10 cellular contexts compared by ENCODE assay signal in the genomic region with DNA sequence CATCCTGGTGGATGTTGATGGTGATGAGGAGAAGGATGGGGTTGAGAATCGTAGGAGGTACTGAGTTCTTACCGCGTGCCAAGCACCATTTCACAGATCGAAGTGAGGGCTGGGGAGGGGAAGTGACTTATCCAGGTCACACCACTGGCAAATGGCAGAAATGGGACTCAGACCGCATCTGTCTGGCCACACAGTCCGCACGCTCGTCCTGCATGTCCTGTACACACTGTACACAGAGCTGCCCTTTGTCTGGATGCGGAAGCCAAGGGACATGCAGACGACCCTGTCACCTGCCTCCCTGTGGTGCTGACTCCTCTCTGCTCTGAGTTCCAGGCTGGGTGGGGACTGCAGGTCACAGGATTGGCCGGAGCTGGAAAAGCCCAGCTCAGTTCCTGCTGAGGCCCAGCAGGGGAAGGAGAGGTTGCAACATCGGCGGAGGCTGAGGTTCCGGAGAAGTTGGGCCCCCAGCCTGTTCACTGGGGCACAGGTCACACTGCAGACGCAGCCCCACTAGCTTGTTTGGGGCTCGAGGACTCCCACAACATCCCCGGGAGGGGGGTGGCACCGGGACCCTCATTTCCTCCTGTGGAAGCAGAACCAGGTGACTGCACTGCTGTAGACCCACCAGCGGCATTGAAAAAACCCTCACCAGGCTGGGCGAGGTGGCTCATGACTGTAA.
A peak's percentile ranks its signal among the peaks of the same experiment; 100 is the strongest.
DNase-seq lines count a peak whose midpoint lies in the region; ATAC-seq and TF ChIP-seq lines count a peak whose summit lies in the region.
"Had no signal": no experiment of that assay in that cellular context is flagged by ENCODE, and none has a peak within 500 bp of the region (broad histone marks: within the 10 kb centered on the region; RNA-seq: fewer than 3 reads in every experiment).

No MANE protein-coding gene starts in this region.

- no peaks in the 10 kb centered on the region for H3K9me3 Mint-ChIP-seq in activated CD8-positive, alpha-beta memory T cell treated with anti-CD3 and anti-CD28 coated beads, Interleukin-2, amount 10 ng/mL, durations not matched to agents 7 days and 5 days (ENCODE audit: low read depth)

- peak; percentile 87 for ATAC-seq in HCT116
- ATAC-seq in right cardiac atrium, result peak; percentile 64 to 79
- peak; percentile 37 to 62 (median 52) for ATAC-seq in psoas muscle
- ATAC-seq in activated CD8-positive, alpha-beta memory T cell treated with anti-CD3 and anti-CD28 coated beads, Interleukin-2, amount 10 ng/mL, durations not matched to agents 7 days and 5 days, result no peak
- ATAC-seq in GM19452 (IDR thresholded peaks at IDR 0.05; ENCODE audit: unreplicated experiment), result no peak
- ATAC-seq in HG02884 (IDR thresholded peaks at IDR 0.05; ENCODE audit: unreplicated experiment), result no peak
- no peak for ATAC-seq in GM18520 (IDR thresholded peaks at IDR 0.05; ENCODE audit: unreplicated experiment)

- H3K27me3 Mint-ChIP-seq in activated CD8-positive, alpha-beta memory T cell treated with anti-CD3 and anti-CD28 coated beads, Interleukin-2, amount 10 ng/mL, durations not matched to agents 7 days and 5 days, result no peaks in the 10 kb centered on the region

- RAD21 ChIA-PET in HCT116 (lab: Charles Lee; ENCODE audit: low non-redundant PET in 1 of 2, low total read pairs in 2 of 2, uncharacterized antibody in 2 of 2, unreplicated experiment in 2 of 2), result interaction anchor here in 1 of 2 experiments (1.0 kb wide), 1 partner anchor 8 kb away, joined by 3 read pairs; no protein-coding TSS in a partner anchor

- H3K9me3 ChIP-seq in HCT116 (ENCODE audit: control insufficient read depth in 1 of 2, insufficient read depth in 1 of 2, low read depth in 1 of 2, low read length in 2 of 2) (no peaks in the 10 kb centered on the region), ascending aorta (no peaks in the 10 kb centered on the region), right cardiac atrium (ENCODE audit: control insufficient read depth, low read length) (no peaks in the 10 kb centered on the region), psoas muscle (no peaks in the 10 kb centered on the region)

- no peak overlapping the region for H3K4me3 Mint-ChIP-seq in activated CD8-positive, alpha-beta memory T cell treated with anti-CD3 and anti-CD28 coated beads, Interleukin-2, amount 10 ng/mL, durations not matched to agents 7 days and 5 days

- TF ChIP-seq CTCF in HCT116 (IDR thresholded peaks at IDR 0.05 in 2 of 3, conservative IDR thresholded peaks at IDR 0.05 in 1 of 3; ENCODE audit: borderline replicate concordance in 1 of 3, insufficient read depth in 1 of 3, low read depth in 2 of 3, low read length in 2 of 3), result peak in 1 of 3 experiments; percentile 27; a peak in 1 of 6 replicates
- no peak for TF ChIP-seq CTCF in ascending aorta (IDR thresholded peaks at IDR 0.05)
- no peak for TF ChIP-seq CTCF in psoas muscle (IDR thresholded peaks at IDR 0.05)

- no peaks in the 10 kb centered on the region for H4K20me1 ChIP-seq in HCT116 (ENCODE audit: insufficient read depth)

- peak overlapping the region; percentile 62 for H3K27ac ChIP-seq in HCT116 (ENCODE audit: low read depth, low read length)
- H3K27ac ChIP-seq in ascending aorta, result peak overlapping the region; percentile 46 to 59
- H3K27ac ChIP-seq in right cardiac atrium (ENCODE audit: low read length), result peak overlapping the region; percentile 11
- H3K27ac ChIP-seq in psoas muscle, result peak overlapping the region; percentile 41
- H3K27ac ChIP-seq: C4-2B had no signal

- no peak for TF ChIP-seq RAD21 in HCT116 (IDR thresholded peaks at IDR 0.05; ENCODE audit: low read depth)

- intact Hi-C loops in HCT116 (cut with micrococcal nuclease) (loop anchor here (5.0 kb wide), 1 partner anchor 63 kb away; no protein-coding TSS in a partner anchor), ascending aorta (cut with DNase I) (no loop called here), right cardiac atrium (cut with DNase I) (no loop called here), psoas muscle (cut with DNase I) (no loop called here)

- no peak overlapping the region for H2AFZ ChIP-seq in HCT116 (ENCODE audit: low read depth, low read length, poor library complexity, severe bottlenecking)

- no peaks in the 10 kb centered on the region for H3K36me3 Mint-ChIP-seq in activated CD8-positive, alpha-beta memory T cell treated with anti-CD3 and anti-CD28 coated beads, Interleukin-2, amount 10 ng/mL, durations not matched to agents 7 days and 5 days

- peaks cover 21 to 45% of the 10 kb centered on the region in 2 experiments for H3K4me1 ChIP-seq in HCT116 (ENCODE audit: control insufficient read depth in 1 of 2, insufficient read depth in 2 of 2, low read length in 2 of 2)
- H3K4me1 ChIP-seq in ascending aorta, result peaks cover 5 to 8% of the 10 kb centered on the region in 2 donors
- peaks cover under 1% of the 10 kb centered on the region for H3K4me1 ChIP-seq in right cardiac atrium (ENCODE audit: control insufficient read depth, insufficient read depth, low read length)
- no peaks in the 10 kb centered on the region for H3K4me1 ChIP-seq in psoas muscle

- no peak for TF ChIP-seq POLR2A in HCT116 (IDR thresholded peaks at IDR 0.05; ENCODE audit: borderline replicate concordance, extremely low read depth, insufficient read depth, insufficient read length)

- H3K79me2 ChIP-seq in HCT116 (ENCODE audit: insufficient read depth, low read length), result no peaks in the 10 kb centered on the region

- H3K27ac Mint-ChIP-seq in activated CD8-positive, alpha-beta memory T cell treated with anti-CD3 and anti-CD28 coated beads, Interleukin-2, amount 10 ng/mL, durations not matched to agents 7 days and 5 days, result no peak overlapping the region

- H3K9ac ChIP-seq in HCT116 (ENCODE audit: low read length), result peak overlapping the region; percentile 40; the same call in 1 of the 2 replicates

- no peaks in the 10 kb centered on the region for H3K9me2 ChIP-seq in HCT116 (ENCODE audit: insufficient read depth)

- H3K27me3 ChIP-seq in HCT116 (ENCODE audit: insufficient read depth, low read length) (no peaks in the 10 kb centered on the region), ascending aorta (no peaks in the 10 kb centered on the region), right cardiac atrium (ENCODE audit: control insufficient read depth, insufficient read depth) (no peaks in the 10 kb centered on the region), psoas muscle (ENCODE audit: insufficient read depth in 3 of 3, low read length in 2 of 3) (no peaks in the 10 kb centered on the region)

- WGBS in right cardiac atrium, result 58% methylated on average over 20 of the region's 20 CpGs
- 61 to 66% (median 65%) methylated on average over 20 of the region's 20 CpGs for WGBS in psoas muscle, 3 donors

- no peaks in the 10 kb centered on the region for H3K36me3 ChIP-seq in HCT116 (ENCODE audit: control insufficient read depth in 1 of 2, insufficient read depth in 2 of 2, low read length in 2 of 2)
- no peaks in the 10 kb centered on the region for H3K36me3 ChIP-seq in ascending aorta
- H3K36me3 ChIP-seq in psoas muscle (ENCODE audit: insufficient read depth in 1 of 2, low read depth in 1 of 2), result no peaks in the 10 kb centered on the region

- DNase-seq in HCT116 (ENCODE audit: low read depth, low spot score) (peak; percentile 62), ascending aorta (ENCODE audit: low spot score in 2 of 2) (peak in 1 of 2 donors; percentile 62), right cardiac atrium (peak; percentile 84 to 87 (median 86)), psoas muscle (peak; percentile 73 to 83)
- DNase-seq in activated CD8-positive, alpha-beta memory T cell treated with anti-CD3 and anti-CD28 coated beads, Interleukin-2, amount 10 ng/mL, durations not matched to agents 7 days and 5 days, result no peak
- DNase-seq: stimulated activated CD4-positive, alpha-beta T cell treated with anti-CD3 and anti-CD28 coated beads, Interleukin-1b, Interleukin-23, amount 100 ng/mL, for 48 hours had no signal

- H3K4me3 ChIP-seq in HCT116 (replicated peaks in 1 of 2; ENCODE audit: low read depth in 1 of 2, low read length in 2 of 2) (no peak overlapping the region), ascending aorta (no peak overlapping the region), right cardiac atrium (ENCODE audit: low read length) (no peak overlapping the region), psoas muscle (no peak overlapping the region)

- no TSS peak for BruUV-seq in HCT116 (replicated peaks; lab: Mats Ljungman, UMichigan)

- CTCF ChIA-PET in HCT116 (lab: Charles Lee), result no interaction called here
- CTCF ChIA-PET in activated CD8-positive, alpha-beta memory T cell treated with anti-CD3 and anti-CD28 coated beads, Interleukin-2, amount 10 ng/mL, durations not matched to agents 7 days and 5 days (lab: Charles Lee), result interaction anchor here (2.4 kb wide), 1 partner anchor 170 kb away, joined by 6 read pairs; no protein-coding TSS in a partner anchor

- H3K4me1 Mint-ChIP-seq in activated CD8-positive, alpha-beta memory T cell treated with anti-CD3 and anti-CD28 coated beads, Interleukin-2, amount 10 ng/mL, durations not matched to agents 7 days and 5 days, result peaks cover 11% of the 10 kb centered on the region

- POLR2A ChIA-PET in HCT116 (lab: Charles Lee), result interaction anchor here (0.6 to 2.4 kb wide), 6 partner anchors 9 to 225 kb away, joined by 3 to 10 read pairs (median 4); a partner anchor contains a TSS

- peak overlapping the region; percentile 61 for H3K4me2 ChIP-seq in HCT116 (ENCODE audit: low read length)

TF ChIP-seq in HCT116, 20 proteins besides CTCF, POLR2A, EP300 and RAD21:
- TF ChIP-seq, protein P1, sequence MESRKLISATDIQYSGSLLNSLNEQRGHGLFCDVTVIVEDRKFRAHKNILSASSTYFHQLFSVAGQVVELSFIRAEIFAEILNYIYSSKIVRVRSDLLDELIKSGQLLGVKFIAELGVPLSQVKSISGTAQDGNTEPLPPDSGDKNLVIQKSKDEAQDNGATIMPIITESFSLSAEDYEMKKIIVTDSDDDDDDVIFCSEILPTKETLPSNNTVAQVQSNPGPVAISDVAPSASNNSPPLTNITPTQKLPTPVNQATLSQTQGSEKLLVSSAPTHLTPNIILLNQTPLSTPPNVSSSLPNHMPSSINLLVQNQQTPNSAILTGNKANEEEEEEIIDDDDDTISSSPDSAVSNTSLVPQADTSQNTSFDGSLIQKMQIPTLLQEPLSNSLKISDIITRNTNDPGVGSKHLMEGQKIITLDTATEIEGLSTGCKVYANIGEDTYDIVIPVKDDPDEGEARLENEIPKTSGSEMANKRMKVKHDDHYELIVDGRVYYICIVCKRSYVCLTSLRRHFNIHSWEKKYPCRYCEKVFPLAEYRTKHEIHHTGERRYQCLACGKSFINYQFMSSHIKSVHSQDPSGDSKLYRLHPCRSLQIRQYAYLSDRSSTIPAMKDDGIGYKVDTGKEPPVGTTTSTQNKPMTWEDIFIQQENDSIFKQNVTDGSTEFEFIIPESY (IDR thresholded peaks at IDR 0.05; ENCODE audit: extremely low read depth, insufficient replicate concordance, low read length), result no peak
- TF ChIP-seq POLR2AphosphoS5 (IDR thresholded peaks at IDR 0.05; ENCODE audit: low read depth, low read length), result peak; percentile 52; the same call in 1 of the 2 replicates
- TF ChIP-seq SIN3A (IDR thresholded peaks at IDR 0.05; ENCODE audit: low read depth), result no peak
- no peak for TF ChIP-seq EZH2 (IDR thresholded peaks at IDR 0.05)

Comparison
In these comparisons a context has a peak if more than half of its experiments do, and no peak if none do; other contexts are left out.
1. ATAC-seq: peak in HCT116 (single experiment), right cardiac atrium (2 of 2) and psoas muscle (4 of 4); none in activated CD8-positive, alpha-beta memory T cell treated with anti-CD3 and anti-CD28 coated beads, Interleukin-2, amount 10 ng/mL, durations not matched to agents 7 days and 5 days (single experiment), GM19452 (single experiment), HG02884 (single experiment) and GM18520 (single experiment).
2. H3K27ac ChIP-seq: peak in every context shown above with its lines; median percentile 62 in HCT116; 52 in ascending aorta; 41 in psoas muscle; 11 in right cardiac atrium.